27 cellular contexts compared by ENCODE assay signal in the genomic region with DNA sequence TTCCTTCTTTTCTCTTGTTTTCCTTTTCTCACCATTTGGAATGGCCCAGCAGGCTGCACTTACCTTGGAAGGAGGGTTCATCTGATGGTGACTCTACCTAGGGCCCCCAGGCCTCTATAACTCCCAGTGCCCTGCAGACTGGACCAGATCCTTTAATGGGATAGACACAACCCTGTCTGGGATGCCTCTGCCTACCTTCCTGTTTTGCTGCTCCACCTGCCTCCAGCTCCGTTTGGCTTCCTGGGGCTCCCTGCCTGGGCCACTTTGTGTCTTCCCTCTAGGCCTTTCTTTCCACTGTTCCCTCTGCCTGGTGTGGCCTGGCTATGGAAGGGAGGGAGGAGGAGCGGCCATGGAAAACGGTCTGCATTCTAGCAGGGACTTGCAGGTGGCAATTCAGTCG. TPM values are rescaled to one million over a fixed set of nuclear protein-coding genes. Genes with fewer than 3 reads are reported as not detected.
"Had no signal": no experiment of that assay in that cellular context is flagged by ENCODE, and none has a peak within 500 bp of the region (broad histone marks: within the 10 kb centered on the region; RNA-seq: fewer than 3 reads in every experiment).

No MANE protein-coding gene starts in this region.

- FAIRE-seq: K562, TTC549 had no signal

- ATAC-seq: activated CD4-positive, alpha-beta T cell treated with anti-CD3 and anti-CD28 coated beads for 36 hours; activated CD4-positive, CD25-positive, alpha-beta regulatory T cell treated with anti-CD3 and anti-CD28 coated beads, Interleukin-2, amount 50 U/mL, for 24 hours; activated CD8-positive, alpha-beta T cell treated with anti-CD3 and anti-CD28 coated beads, Interleukin-2, amount 10 ng/mL, durations not matched to agents 7 days and 5 days; K562; Panc1 had no signal

- DNase-seq: activated CD4-positive, alpha-beta T cell treated with anti-CD3 and anti-CD28 coated beads for 36 hours; activated CD4-positive, alpha-beta T cell treated with anti-CD3 and anti-CD28 coated beads, Interleukin-2, amount 10 ng/mL, durations not matched to agents 7 days and 5 days; activated CD4-positive, alpha-beta T cell treated with anti-CD3 and anti-CD28 coated beads, Interleukin-2, amount 50 U/mL, for 48 hours; activated CD8-positive, alpha-beta T cell treated with anti-CD3 and anti-CD28 coated beads, Interleukin-2, amount 10 ng/mL, durations not matched to agents 7 days and 5 days; activated naive CD4-positive, alpha-beta T cell treated with anti-CD3 and anti-CD28 coated beads, Interleukin-2, amount 50 U/mL, for 16 hours; activated naive CD8-positive, alpha-beta T cell treated with anti-CD3 and anti-CD28 coated beads for 36 hours; activated T-cell treated with anti-CD3 and anti-CD28 coated beads, Interleukin-2, amount 50 U/mL, for 24 hours; amniotic stem cell; NCI-H1092 treated with DMSO at 0.1 percent for 48 hours; NCI-H1417; NCI-H1930; NCI-H2081 treated with DMSO at 0.1 percent for 48 hours; NCI-H226; NCI-H524 treated with DMSO at 0.1 percent for 48 hours; RPMI8226; SHP77; SJCRH30 had no signal

- H3K4me1 ChIP-seq: SJCRH30 had no signal

- H3K36me3 ChIP-seq: cardiac muscle cell, SJCRH30 had no signal

- H3K27ac ChIP-seq: cardiac muscle cell, SJCRH30, SK-N-MC had no signal

- H3K9me3 ChIP-seq: SJCRH30 had no signal

- H3K4me3 ChIP-seq: cardiac muscle cell, K562, SJCRH30, SK-N-MC had no signal

RNA-seq across cellular contexts. Expression of gene PCSK9, which starts 7.5 kb away (rescaled TPM):
- total RNA-seq: activated CD4-positive, alpha-beta T cell treated with anti-CD3 and anti-CD28 coated beads for 36 hours; activated CD4-positive, alpha-beta T cell treated with anti-CD3 and anti-CD28 coated beads, Interleukin-2, amount 10 ng/mL, durations not matched to agents 7 days and 5 days; activated CD8-positive, alpha-beta T cell treated with anti-CD3 and anti-CD28 coated beads, Interleukin-2, amount 10 ng/mL, durations not matched to agents 7 days and 5 days; activated naive CD8-positive, alpha-beta T cell treated with anti-CD3 and anti-CD28 coated beads for 36 hours; NCI-H460 had no signal
- polyA plus RNA-seq: cardiac muscle cell had no signal

RNA-seq across cellular contexts. Expression of gene BSND, which starts 48.1 kb away (rescaled TPM):
- total RNA-seq: activated CD4-positive, alpha-beta T cell treated with anti-CD3 and anti-CD28 coated beads for 36 hours; activated naive CD8-positive, alpha-beta T cell treated with anti-CD3 and anti-CD28 coated beads for 36 hours; activated T-helper 2 cell treated with anti-CD3 and anti-CD28 coated beads, Interferon-gamma antibody, Interleukin-2, Interleukin-4, amounts not matched to agents 10 μg/mL and 5 μg/mL and 100 μg/mL, durations not matched to agents 14 hours and 24 hours and 36 hours; aorta; cardiac muscle cell; K562; M059J; NCI-H460; SJCRH30 had no signal
- polyA plus RNA-seq: aorta, cardiac muscle cell, K562 had no signal
